Comparison of ENCODE assay signal across 8 cellular contexts in genomic region chr12:132312516-132312915, GRCh38. TPM values are rescaled to one million over a fixed set of nuclear protein-coding genes. Genes with fewer than 3 reads are reported as not detected.
"Had no signal": no experiment of that assay in that cellular context is flagged by ENCODE, and none has a peak within 500 bp of the region (broad histone marks: within the 10 kb centered on the region; RNA-seq: fewer than 3 reads in every experiment).

No MANE protein-coding gene starts in this region.

- H3K27ac ChIP-seq: GM23248 had no signal

- H3K9me3 ChIP-seq: HAP-1 had no signal

- H3K36me3 ChIP-seq: HAP-1 had no signal

- ATAC-seq: HCT116 had no signal

- H3K4me3 ChIP-seq: GM23248, HAP-1 had no signal

- DNase-seq: GM23248, GOT3, H7, HFFc6, IMR-90 had no signal

- H3K4me1 ChIP-seq: HAP-1 had no signal

RNA-seq across cellular contexts. Expression of gene GALNT9, which starts 16.9 kb away (rescaled TPM):
- total RNA-seq: HFFc6, HT-29 had no signal
